In genomic region chr18:79786781-79787526, GRCh38 we compare ENCODE assay signal across 15 cellular contexts. TPM values are rescaled to one million over a fixed set of nuclear protein-coding genes. Genes with fewer than 3 reads are reported as not detected.
DNase-seq lines count a peak whose midpoint lies in the region; ATAC-seq and TF ChIP-seq lines count a peak whose summit lies in the region.
"Had no signal": no experiment of that assay in that cellular context is flagged by ENCODE, and none has a peak within 500 bp of the region (broad histone marks: within the 10 kb centered on the region; RNA-seq: fewer than 3 reads in every experiment).

No MANE protein-coding gene starts in this region.

- intact Hi-C loops in lower lobe of right lung (cut with DNase I), result no loop called here

- no peak overlapping the region for H3K4me3 Mint-ChIP-seq in activated CD4-positive, alpha-beta memory T cell treated with anti-CD3 and anti-CD28 coated beads, Interleukin-2, amount 10 ng/mL, durations not matched to agents 7 days and 5 days

- ATAC-seq in RWPE2 (ENCODE audit: low read depth) (no peak), lower lobe of right lung (no peak), GM18858 (IDR thresholded peaks at IDR 0.05; ENCODE audit: unreplicated experiment) (no peak), HG03469 (IDR thresholded peaks at IDR 0.05; ENCODE audit: unreplicated experiment) (no peak)
- ATAC-seq: PC-3 had no signal

- H3K9me3 ChIP-seq in RWPE2 (ENCODE audit: severe bottlenecking) (no peaks in the 10 kb centered on the region), lower lobe of right lung (no peaks in the 10 kb centered on the region)
- H3K9me3 ChIP-seq: MG63 had no signal

- H3K36me3 ChIP-seq in ACC112 (ENCODE audit: insufficient read depth, low read length) (no peaks in the 10 kb centered on the region), RWPE2 (ENCODE audit: low read depth) (no peaks in the 10 kb centered on the region), lower lobe of right lung (no peaks in the 10 kb centered on the region)
- H3K36me3 ChIP-seq: MG63 had no signal

- H2AFZ ChIP-seq in ACC112 (ENCODE audit: low read length, unreplicated experiment), result no peak overlapping the region

- peaks cover 37% of the 10 kb centered on the region for H3K27me3 Mint-ChIP-seq in activated CD4-positive, alpha-beta memory T cell treated with anti-CD3 and anti-CD28 coated beads, Interleukin-2, amount 10 ng/mL, durations not matched to agents 7 days and 5 days

- H3K27ac ChIP-seq in ACC112 (ENCODE audit: low read depth, low read length), result peak overlapping the region; percentile 43; the same call in 1 of the 2 replicates
- H3K27ac ChIP-seq in RWPE2 (ENCODE audit: poor library complexity, severe bottlenecking), result no peak overlapping the region
- H3K27ac ChIP-seq in lower lobe of right lung, result no peak overlapping the region
- H3K27ac ChIP-seq: coronary artery had no signal

- peak; percentile 10 for DNase-seq in GM04504 (ENCODE audit: low read depth)
- peak; percentile 37 for DNase-seq in RWPE2 (ENCODE audit: low spot score)
- DNase-seq in lower lobe of right lung, result peak; percentile 35
- no peak for DNase-seq in activated CD4-positive, alpha-beta memory T cell treated with anti-CD3 and anti-CD28 coated beads, Interleukin-2, amount 10 ng/mL, durations not matched to agents 7 days and 5 days
- DNase-seq in SHP77 treated with DMSO at 0.1 percent for 48 hours (lab: John Stamatoyannopoulos, UW), result no peak
- DNase-seq: ACHN; activated CD4-positive, CD25-positive, alpha-beta regulatory T cell; mesendoderm; MG63; PC-3 had no signal

- peaks cover 4% of the 10 kb centered on the region for H3K4me1 Mint-ChIP-seq in activated CD4-positive, alpha-beta memory T cell treated with anti-CD3 and anti-CD28 coated beads, Interleukin-2, amount 10 ng/mL, durations not matched to agents 7 days and 5 days

- H3K4me1 ChIP-seq in ACC112 (ENCODE audit: control insufficient read depth, insufficient read depth, low read length, unreplicated experiment) (peaks cover 35% of the 10 kb centered on the region), RWPE2 (ENCODE audit: insufficient read depth, poor library complexity, severe bottlenecking) (peaks cover 16% of the 10 kb centered on the region), lower lobe of right lung (peaks cover 14% of the 10 kb centered on the region)

- H3K27me3 ChIP-seq in ACC112 (ENCODE audit: insufficient read depth, low read length) (peaks cover 4% of the 10 kb centered on the region), RWPE2 (ENCODE audit: insufficient read depth, poor library complexity, severe bottlenecking) (peaks cover 18% of the 10 kb centered on the region), lower lobe of right lung (ENCODE audit: low read depth) (peaks cover 69% of the 10 kb centered on the region)

- H3K4me3 ChIP-seq in ACC112 (ENCODE audit: low read depth, low read length), result no peak overlapping the region
- H3K4me3 ChIP-seq in RWPE2 (ENCODE audit: severe bottlenecking), result no peak overlapping the region
- H3K4me3 ChIP-seq in lower lobe of right lung, result no peak overlapping the region
- H3K4me3 ChIP-seq: MG63 had no signal

- peaks cover 4% of the 10 kb centered on the region for H3K9me3 Mint-ChIP-seq in activated CD4-positive, alpha-beta memory T cell treated with anti-CD3 and anti-CD28 coated beads, Interleukin-2, amount 10 ng/mL, durations not matched to agents 7 days and 5 days

- H3K27ac Mint-ChIP-seq in activated CD4-positive, alpha-beta memory T cell treated with anti-CD3 and anti-CD28 coated beads, Interleukin-2, amount 10 ng/mL, durations not matched to agents 7 days and 5 days, result no peak overlapping the region

- no peaks in the 10 kb centered on the region for H3K79me2 ChIP-seq in ACC112 (ENCODE audit: control insufficient read depth, insufficient read depth, low read length, unreplicated experiment)

- POLR2A ChIA-PET in activated CD4-positive, alpha-beta memory T cell treated with anti-CD3 and anti-CD28 coated beads, Interleukin-2, amount 10 ng/mL, durations not matched to agents 7 days and 5 days (lab: Charles Lee), result no interaction called here

- no peak for TF ChIP-seq CTCF in RWPE2 (IDR thresholded peaks at IDR 0.05; ENCODE audit: poor library complexity, severe bottlenecking)
- no peak for TF ChIP-seq CTCF in lower lobe of right lung (IDR thresholded peaks at IDR 0.05)

- CTCF ChIA-PET in activated CD4-positive, alpha-beta memory T cell treated with anti-CD3 and anti-CD28 coated beads, Interleukin-2, amount 10 ng/mL, durations not matched to agents 7 days and 5 days (lab: Charles Lee), result no interaction called here

- no peaks in the 10 kb centered on the region for H3K36me3 Mint-ChIP-seq in activated CD4-positive, alpha-beta memory T cell treated with anti-CD3 and anti-CD28 coated beads, Interleukin-2, amount 10 ng/mL, durations not matched to agents 7 days and 5 days (ENCODE audit: low read depth)

RNA-seq across cellular contexts. Expression of gene KCNG2, which starts 10.8 kb away (rescaled TPM):
- total RNA-seq in lower lobe of right lung, result 0.50 TPM
- not detected for total RNA-seq in activated CD4-positive, alpha-beta memory T cell treated with anti-CD3 and anti-CD28 coated beads, Interleukin-2, amount 10 ng/mL, durations not matched to agents 7 days and 5 days
- total RNA-seq: osteocyte, PC-3 had no signal

Comparison
In these comparisons a context has a peak if more than half of its experiments do, and no peak if none do; other contexts are left out.
1. DNase-seq: peak in GM04504 (single experiment), RWPE2 (single experiment) and lower lobe of right lung (single experiment); none in activated CD4-positive, alpha-beta memory T cell treated with anti-CD3 and anti-CD28 coated beads, Interleukin-2, amount 10 ng/mL, durations not matched to agents 7 days and 5 days (single experiment) and SHP77 treated with DMSO at 0.1 percent for 48 hours (single experiment).